ENCODE assay signal across 17 cellular contexts in the genomic region with DNA sequence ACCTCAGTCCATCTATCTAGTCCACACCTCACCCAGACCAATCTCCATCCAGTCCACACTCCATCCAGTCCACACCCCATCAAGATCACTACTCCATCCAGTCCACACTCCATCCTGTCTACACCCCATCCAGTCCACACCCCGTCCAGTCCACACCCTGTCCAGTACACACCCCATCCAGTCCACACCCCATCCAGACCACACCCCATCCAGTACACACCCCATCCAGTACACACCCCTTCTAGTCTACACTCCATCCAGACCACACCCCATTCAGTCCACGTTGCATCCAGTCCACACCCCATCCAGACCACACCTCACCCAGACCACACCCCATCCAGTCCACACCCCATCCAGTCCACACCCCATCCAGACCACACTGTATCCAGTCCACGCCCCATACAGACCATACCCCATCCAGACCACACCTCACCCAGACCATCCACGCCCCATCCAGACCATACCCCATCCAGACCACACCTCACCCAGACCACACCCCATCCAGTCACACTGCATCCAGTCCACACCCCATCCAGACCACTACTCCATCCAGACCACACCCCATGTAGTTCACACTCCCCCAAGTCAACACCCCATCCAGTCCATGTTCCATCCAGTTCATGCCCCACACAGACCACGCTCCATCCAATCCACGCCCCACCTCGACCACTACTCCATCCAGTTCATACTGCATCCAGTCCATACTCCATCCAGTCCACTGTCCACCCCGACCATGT.
DNase-seq lines count a peak whose midpoint lies in the region; ATAC-seq and TF ChIP-seq lines count a peak whose summit lies in the region.
"Had no signal": no experiment of that assay in that cellular context is flagged by ENCODE, and none has a peak within 500 bp of the region (broad histone marks: within the 10 kb centered on the region; RNA-seq: fewer than 3 reads in every experiment).

No MANE protein-coding gene starts in this region.

- peaks cover 7% of the 10 kb centered on the region for H3K27me3 Mint-ChIP-seq in endodermal cell (ENCODE audit: insufficient read depth)

- H3K9me3 Mint-ChIP-seq in endodermal cell = peaks cover 20% of the 10 kb centered on the region
- H3K9me3 Mint-ChIP-seq: T-helper 1 cell treated with Interleukin-12 subunit alpha and Interleukin-12 subunit beta and Interleukin-4 antibody, amounts not matched to agents 30 μg/mL and 1 μg/mL, for 36 hours had no signal

- H3K36me3 Mint-ChIP-seq in endodermal cell (ENCODE audit: low read depth) = no peaks in the 10 kb centered on the region

- no peak overlapping the region for H3K27ac Mint-ChIP-seq in endodermal cell
- H3K27ac Mint-ChIP-seq: activated B cell treated with CpG ODN at 0.5 μM for 24 hours; memory B cell; T-helper 1 cell treated with Interleukin-12 subunit alpha and Interleukin-12 subunit beta and Interleukin-4 antibody, amounts not matched to agents 30 μg/mL and 1 μg/mL, for 36 hours had no signal

- H3K4me1 ChIP-seq in HEK293 (ENCODE audit: control insufficient read depth, insufficient read depth, low read length) (no peaks in the 10 kb centered on the region), endodermal cell (ENCODE audit: control insufficient read depth, insufficient read depth, low read length) (no peaks in the 10 kb centered on the region)

- H3K27ac ChIP-seq in HEK293 (ENCODE audit: extremely low read depth, low read depth, low read length) (no peak overlapping the region), endodermal cell (ENCODE audit: low read depth, low read length) (no peak overlapping the region)

- TF ChIP-seq CTCF in HEK293 (tag by site-specific recombination; IDR thresholded peaks at IDR 0.05) (no peak), endodermal cell (conservative IDR thresholded peaks at IDR 0.05) (no peak)

- H3K4me3 ChIP-seq in HEK293 (ENCODE audit: low read depth, low read length) = no peak overlapping the region
- no peak overlapping the region for H3K4me3 ChIP-seq in endodermal cell (ENCODE audit: low read length)

- peaks cover 6% of the 10 kb centered on the region for H3K4me1 Mint-ChIP-seq in endodermal cell
- H3K4me1 Mint-ChIP-seq: activated B cell treated with CpG ODN at 0.5 μM for 24 hours, memory B cell had no signal

- DNase-seq in 8988T (peak; percentile 2), endodermal cell (peak; percentile 9), posterior vena cava (ENCODE audit: low spot score) (peak; percentile 49), hypothalamus (lab: John Stamatoyannopoulos, UW) (no peak), NCI-H1092 treated with DMSO at 0.1 percent for 48 hours (lab: John Stamatoyannopoulos, UW) (no peak), HuH-7.5 (ENCODE audit: low spot score) (no peak)
- DNase-seq: activated B cell treated with CpG ODN at 0.5 μM for 24 hours; activated naive CD4-positive, alpha-beta T cell treated with Interleukin-2 at 50 U/mL for 16 hours; dermis blood vessel endothelial cell; erythroblast; NCI-H446 treated with DMSO at 0.1 percent for 48 hours; retina; SHP77 treated with DMSO at 0.1 percent for 48 hours had no signal

- no peak overlapping the region for H3K9ac ChIP-seq in endodermal cell (ENCODE audit: extremely low read depth, low read length, poor library complexity, severe bottlenecking)

- no peaks in the 10 kb centered on the region for H3K9me3 ChIP-seq in HEK293 (ENCODE audit: control insufficient read depth, insufficient read depth, low read depth, low read length)
- H3K9me3 ChIP-seq in endodermal cell (ENCODE audit: control insufficient read depth, low read length) = no peaks in the 10 kb centered on the region

- CTCF ChIA-PET in HEK293 (lab: Yijun Ruan, JAX) = no interaction called here

- no peaks in the 10 kb centered on the region for H3K27me3 ChIP-seq in endodermal cell (ENCODE audit: control insufficient read depth, insufficient read depth, low read length, poor library complexity, severe bottlenecking)

- no peak overlapping the region for H3K4me3 Mint-ChIP-seq in endodermal cell
- H3K4me3 Mint-ChIP-seq: activated B cell treated with CpG ODN at 0.5 μM for 24 hours; memory B cell; T-helper 1 cell treated with Interleukin-12 subunit alpha and Interleukin-12 subunit beta and Interleukin-4 antibody, amounts not matched to agents 30 μg/mL and 1 μg/mL, for 36 hours had no signal

- no peak for ATAC-seq in GM18873 (IDR thresholded peaks at IDR 0.05; ENCODE audit: low FRiP score, unreplicated experiment)

- H3K36me3 ChIP-seq in HEK293 (ENCODE audit: control insufficient read depth in 2 of 2, insufficient read depth in 1 of 2, low read length in 2 of 2) = no peaks in the 10 kb centered on the region
- no peaks in the 10 kb centered on the region for H3K36me3 ChIP-seq in endodermal cell (ENCODE audit: control insufficient read depth, insufficient read depth, low read length)

- 90% methylated on average over 5 to 8 of the region's 8 CpGs for WGBS in endodermal cell (ENCODE audit: insufficient coverage in 1 of 2, insufficient read length in 1 of 2), 2 experiments

- intact Hi-C loops in posterior vena cava (cut with DNase I) = no loop called here

- POLR2A ChIA-PET in HEK293 (lab: Yijun Ruan, JAX) = no interaction called here

TF ChIP-seq in HEK293, 187 proteins besides CTCF, POLR2A, EP300 and RAD21:
- no peak for TF ChIP-seq ZNF555 (tag by site-specific recombination; conservative IDR thresholded peaks at IDR 0.05)
- TF ChIP-seq KLF1 (tag by site-specific recombination; IDR thresholded peaks at IDR 0.05) = peak; percentile 100
- TF ChIP-seq, protein P1, sequence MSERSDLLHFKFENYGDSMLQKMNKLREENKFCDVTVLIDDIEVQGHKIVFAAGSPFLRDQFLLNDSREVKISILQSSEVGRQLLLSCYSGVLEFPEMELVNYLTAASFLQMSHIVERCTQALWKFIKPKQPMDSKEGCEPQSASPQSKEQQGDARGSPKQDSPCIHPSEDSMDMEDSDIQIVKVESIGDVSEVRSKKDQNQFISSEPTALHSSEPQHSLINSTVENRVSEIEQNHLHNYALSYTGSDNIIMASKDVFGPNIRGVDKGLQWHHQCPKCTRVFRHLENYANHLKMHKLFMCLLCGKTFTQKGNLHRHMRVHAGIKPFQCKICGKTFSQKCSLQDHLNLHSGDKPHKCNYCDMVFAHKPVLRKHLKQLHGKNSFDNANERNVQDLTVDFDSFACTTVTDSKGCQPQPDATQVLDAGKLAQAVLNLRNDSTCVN (tag by site-specific recombination; optimal IDR thresholded peaks at IDR 0.05) = peak; percentile 5
- TF ChIP-seq ZNF488 (tag by site-specific recombination; IDR thresholded peaks at IDR 0.05) = 0 out of 2 replicates have a peak, but pooled peaks have one; percentile 24
- peak; percentile 91 for TF ChIP-seq KLF8 (tag by site-specific recombination; IDR thresholded peaks at IDR 0.05)
- TF ChIP-seq ZNF558 (tag by site-specific recombination; IDR thresholded peaks at IDR 0.05) = no peak
- peak; percentile 27; the same call in 1 of the 2 replicates for TF ChIP-seq ZNF248 (tag by site-specific recombination; IDR thresholded peaks at IDR 0.05)
TF ChIP-seq in HEK293: peak in this region for 5.

Comparison
In these comparisons a context has a peak if more than half of its experiments do, and no peak if none do; other contexts are left out.
1. DNase-seq: peak in 8988T (single experiment), endodermal cell (single experiment) and posterior vena cava (single experiment); none in hypothalamus (0 of 51), NCI-H1092 treated with DMSO at 0.1 percent for 48 hours (single experiment) and HuH-7.5 (single experiment).